20 cellular contexts compared by ENCODE assay signal in genomic region chr9:128416014-128416413, GRCh38. TPM values are rescaled to one million over a fixed set of nuclear protein-coding genes. Genes with fewer than 3 reads are reported as not detected.
DNase-seq lines count a peak whose midpoint lies in the region; TF ChIP-seq lines count a peak whose summit lies in the region.
"Had no signal": no experiment of that assay in that cellular context is flagged by ENCODE, and none has a peak within 500 bp of the region (broad histone marks: within the 10 kb centered on the region; RNA-seq: fewer than 3 reads in every experiment).

No MANE protein-coding gene starts in this region.

- peaks cover 31% of the 10 kb centered on the region for H3K27me3 ChIP-seq in endodermal cell (ENCODE audit: control insufficient read depth, insufficient read depth, low read length, poor library complexity, severe bottlenecking)
- H3K27me3 ChIP-seq in prostate gland (replicated peaks; ENCODE audit: insufficient read depth) = no peaks in the 10 kb centered on the region
- no peaks in the 10 kb centered on the region for H3K27me3 ChIP-seq in MG63
- H3K27me3 ChIP-seq: BE2C had no signal

- H3K36me3 Mint-ChIP-seq in endodermal cell (ENCODE audit: low read depth) = no peaks in the 10 kb centered on the region
- H3K36me3 Mint-ChIP-seq: brain; natural killer cell treated with Interleukin-12 subunit alpha and Interleukin-12 subunit beta and Interleukin-15 and Interleukin-18, amount 100 ng/mL, for 72 hours had no signal

- H3K36me3 ChIP-seq in endodermal cell (ENCODE audit: control insufficient read depth, insufficient read depth, low read length) (no peaks in the 10 kb centered on the region), prostate gland (no peaks in the 10 kb centered on the region), MG63 (no peaks in the 10 kb centered on the region)
- H3K36me3 ChIP-seq: BE2C, HAP-1, sigmoid colon, upper lobe of right lung had no signal

- H3K4me3 ChIP-seq in endodermal cell (ENCODE audit: low read length) (no peak overlapping the region), prostate gland (no peak overlapping the region), MG63 (no peak overlapping the region)
- H3K4me3 ChIP-seq: GM12878, HAP-1, sigmoid colon, upper lobe of right lung had no signal

- peak overlapping the region; percentile 40 for H3K27ac ChIP-seq in endodermal cell (ENCODE audit: low read depth, low read length)
- no peak overlapping the region for H3K27ac ChIP-seq in prostate gland
- H3K27ac ChIP-seq: sigmoid colon, upper lobe of right lung had no signal

- no peak overlapping the region for H3K27ac Mint-ChIP-seq in endodermal cell
- H3K27ac Mint-ChIP-seq: natural killer cell treated with Interleukin-12 subunit alpha and Interleukin-12 subunit beta and Interleukin-15 and Interleukin-18, amount 100 ng/mL, for 72 hours had no signal

- no peak overlapping the region for H3K9ac ChIP-seq in endodermal cell (ENCODE audit: extremely low read depth, low read length, poor library complexity, severe bottlenecking)

- H3K9me3 Mint-ChIP-seq in endodermal cell = peaks cover 2% of the 10 kb centered on the region
- H3K9me3 Mint-ChIP-seq: natural killer cell treated with Interleukin-12 subunit alpha and Interleukin-12 subunit beta and Interleukin-15 and Interleukin-18, amount 100 ng/mL, for 72 hours had no signal

- WGBS in endodermal cell (ENCODE audit: insufficient coverage in 1 of 2, insufficient read length in 1 of 2), 2 experiments = 85 to 88% methylated on average over 6 of the region's 6 CpGs
- WGBS in prostate gland = 38% methylated on average over 6 of the region's 6 CpGs

- intact Hi-C loops in prostate gland (cut with DNase I) = no loop called here

- no peak for TF ChIP-seq POLR2A in prostate gland (IDR thresholded peaks at IDR 0.05)

- H3K4me1 ChIP-seq in endodermal cell (ENCODE audit: control insufficient read depth, insufficient read depth, low read length) (no peaks in the 10 kb centered on the region), prostate gland (replicated peaks) (no peaks in the 10 kb centered on the region)

- H3K4me1 Mint-ChIP-seq in endodermal cell = peaks cover 3% of the 10 kb centered on the region

- peaks cover 73% of the 10 kb centered on the region for H3K27me3 Mint-ChIP-seq in endodermal cell (ENCODE audit: insufficient read depth)

- no peak for TF ChIP-seq CTCF in endodermal cell (conservative IDR thresholded peaks at IDR 0.05)
- TF ChIP-seq CTCF in prostate gland (IDR thresholded peaks at IDR 0.05) = no peak

- H3K9me3 ChIP-seq in endodermal cell (ENCODE audit: control insufficient read depth, low read length) (no peaks in the 10 kb centered on the region), prostate gland (no peaks in the 10 kb centered on the region), MG63 (no peaks in the 10 kb centered on the region)
- H3K9me3 ChIP-seq: BE2C, HAP-1, sigmoid colon, upper lobe of right lung had no signal

- DNase-seq in DMS53 treated with DMSO at 0.1 percent for 48 hours (lab: John Stamatoyannopoulos, UW; ENCODE audit: unreplicated experiment) (peak; percentile 69), NCI-H510A treated with DMSO at 0.1 percent for 48 hours (lab: John Stamatoyannopoulos, UW) (peak; percentile 80), endodermal cell (no peak), prostate gland (ENCODE audit: low spot score) (peak; percentile 59), MG63 (no peak), cerebellum (ENCODE audit: low spot score) (no peak)
- DNase-seq in stimulated activated CD4-positive, alpha-beta T cell treated with anti-CD3 and anti-CD28 coated beads, Interleukin-4, amount 100 ng/mL, for 24 hours = no peak
- DNase-seq: activated naive CD4-positive, alpha-beta T cell; BE2C; effector CD8-positive, alpha-beta T cell; NCI-H1105; NCI-H446 treated with DMSO at 0.1 percent for 48 hours; sigmoid colon; stimulated activated CD4-positive, alpha-beta T cell treated with anti-CD3 and anti-CD28 coated beads, Interleukin-4, amount 100 ng/mL, for 1 hour; T-helper 1 cell; upper lobe of right lung had no signal

- no peak overlapping the region for H3K4me3 Mint-ChIP-seq in endodermal cell
- H3K4me3 Mint-ChIP-seq: natural killer cell treated with Interleukin-12 subunit alpha and Interleukin-12 subunit beta and Interleukin-15 and Interleukin-18, amount 100 ng/mL, for 72 hours had no signal

RNA-seq across cellular contexts. Expression of gene CERCAM, which starts 4.6 kb away (rescaled TPM):
- 10 to 100 TPM; 18.5 to 26.5 TPM for total RNA-seq in endodermal cell
- polyA plus RNA-seq in endodermal cell (2013, experiment 1 of 2) = 51.5 TPM
- polyA plus RNA-seq in endodermal cell (2013, experiment 2 of 2) = 53.6 TPM
- 10 to 100 TPM; 25.3 to 30.5 TPM for total RNA-seq in prostate gland
- 8.9 and 10.4 TPM in 2 replicates for total RNA-seq in MG63 (2014; rRNA removed; shearing (Covaris generic); ENCODE audit: low replicate concordance)
- 11.5 TPM for total RNA-seq in cerebellum

RNA-seq across cellular contexts. Expression of gene ODF2, which starts 39.8 kb away (rescaled TPM):
- 10 to 100 TPM; 34.5 to 48.7 TPM for total RNA-seq in endodermal cell
- polyA plus RNA-seq in endodermal cell (2013, experiment 1 of 2) = 60.4 TPM
- polyA plus RNA-seq in endodermal cell (2013, experiment 2 of 2) = 57.4 TPM
- total RNA-seq in prostate gland = 10 to 100 TPM; 27.0 to 65.8 TPM
- 28.3 and 46.9 TPM in 2 replicates for total RNA-seq in MG63 (2014; rRNA removed; shearing (Covaris generic); ENCODE audit: low replicate concordance)
- total RNA-seq in cerebellum = 29.1 TPM

RNA-seq across cellular contexts. Expression of gene URM1, which starts 44.8 kb away (rescaled TPM):
- total RNA-seq in endodermal cell = 10 to 100 TPM; 51.5 to 60.4 TPM
- 46.9 TPM for polyA plus RNA-seq in endodermal cell (2013, experiment 1 of 2)
- polyA plus RNA-seq in endodermal cell (2013, experiment 2 of 2) = 45.0 TPM
- 10 to 100 TPM; 33.2 to 41.7 TPM for total RNA-seq in prostate gland
- 98.8 and 101 TPM in 2 replicates for total RNA-seq in MG63 (2014; rRNA removed; shearing (Covaris generic); ENCODE audit: low replicate concordance)
- total RNA-seq in cerebellum = 13.3 TPM

Comparison
In these comparisons a context has a peak if more than half of its experiments do, and no peak if none do; other contexts are left out.
1. DNase-seq: peak in DMS53 treated with DMSO at 0.1 percent for 48 hours (single experiment), NCI-H510A treated with DMSO at 0.1 percent for 48 hours (single experiment) and prostate gland (single experiment); none in endodermal cell (single experiment), MG63 (single experiment), stimulated activated CD4-positive, alpha-beta T cell treated with anti-CD3 and anti-CD28 coated beads, Interleukin-4, amount 100 ng/mL, for 24 hours (single experiment) and cerebellum (single experiment).